ENCODE assay signal across 1 cellular context in genomic region chr20:38355161-38356012, GRCh38.
TF ChIP-seq lines count a peak whose summit lies in the region.

No MANE protein-coding gene starts in this region.

TF ChIP-seq in HepG2, 621 proteins besides CTCF, POLR2A, EP300 and RAD21 (continued from another document):
- TF ChIP-seq PAXIP1 (CRISPR knock-in tag; conservative IDR thresholded peaks at IDR 0.05): peak; percentile 39; the same call in 1 of the 2 replicates
- TF ChIP-seq NR0B2 (CRISPR knock-in tag; IDR thresholded peaks at IDR 0.05): no peak
- no peak for TF ChIP-seq SP4 (CRISPR knock-in tag; IDR thresholded peaks at IDR 0.05)
- TF ChIP-seq ZNF276 (CRISPR knock-in tag; IDR thresholded peaks at IDR 0.05; ENCODE audit: low read depth): peak; percentile 33; the same call in 1 of the 2 replicates
- peak; percentile 72 for TF ChIP-seq HNF4A (CRISPR knock-in tag; IDR thresholded peaks at IDR 0.05)
- TF ChIP-seq MTA1 (CRISPR knock-in tag; IDR thresholded peaks at IDR 0.05; ENCODE audit: borderline replicate concordance): peak; percentile 78
- TF ChIP-seq RERE (CRISPR knock-in tag; IDR thresholded peaks at IDR 0.05; ENCODE audit: low read depth): no peak
- 0 out of 2 replicates have a peak, but pooled peaks have one; percentile 22 for TF ChIP-seq RBAK (CRISPR knock-in tag; IDR thresholded peaks at IDR 0.05)
- TF ChIP-seq ZNF160 (CRISPR knock-in tag; IDR thresholded peaks at IDR 0.05): no peak
- no peak for TF ChIP-seq PHF20 (CRISPR knock-in tag; IDR thresholded peaks at IDR 0.05)
- TF ChIP-seq MED1 (CRISPR knock-in tag; IDR thresholded peaks at IDR 0.05): no peak
- TF ChIP-seq ZSCAN21 (CRISPR knock-in tag; IDR thresholded peaks at IDR 0.05; ENCODE audit: borderline replicate concordance): 0 out of 2 replicates have a peak, but pooled peaks have one; percentile 21
- TF ChIP-seq ZNF652 (CRISPR knock-in tag; IDR thresholded peaks at IDR 0.05; ENCODE audit: borderline replicate concordance, low read depth): peak; percentile 68; the same call in 1 of the 2 replicates
- no peak for TF ChIP-seq HOXA5 (CRISPR knock-in tag; IDR thresholded peaks at IDR 0.05)
- no peak for TF ChIP-seq ZFYVE20 (CRISPR knock-in tag; IDR thresholded peaks at IDR 0.05; ENCODE audit: borderline replicate concordance, low read depth)
- 0 out of 2 replicates have a peak, but pooled peaks have one; percentile 32 for TF ChIP-seq ZBTB46 (CRISPR knock-in tag; IDR thresholded peaks at IDR 0.05; ENCODE audit: borderline replicate concordance)
- TF ChIP-seq ZNF768 (CRISPR knock-in tag; IDR thresholded peaks at IDR 0.05): peak; percentile 79
- TF ChIP-seq IRF9 (CRISPR knock-in tag; IDR thresholded peaks at IDR 0.05; ENCODE audit: borderline replicate concordance): peak; percentile 45; the same call in 1 of the 2 replicates
TF ChIP-seq in HepG2: peak in this region for 35.
